Comparison of ENCODE assay signal across 1 cellular context in genomic region chr15:48675436-48675835, GRCh38.
TF ChIP-seq lines count a peak whose summit lies in the region.

No MANE protein-coding gene starts in this region.

TF ChIP-seq in IMR-90, 13 proteins besides CTCF, POLR2A, EP300 and RAD21 (continued from another document):
- no peak for TF ChIP-seq USF2 (IDR thresholded peaks at IDR 0.05; ENCODE audit: low read depth, low read length)
- no peak for TF ChIP-seq FOS (IDR thresholded peaks at IDR 0.05; ENCODE audit: low read depth, low read length)
- TF ChIP-seq, protein P1, sequence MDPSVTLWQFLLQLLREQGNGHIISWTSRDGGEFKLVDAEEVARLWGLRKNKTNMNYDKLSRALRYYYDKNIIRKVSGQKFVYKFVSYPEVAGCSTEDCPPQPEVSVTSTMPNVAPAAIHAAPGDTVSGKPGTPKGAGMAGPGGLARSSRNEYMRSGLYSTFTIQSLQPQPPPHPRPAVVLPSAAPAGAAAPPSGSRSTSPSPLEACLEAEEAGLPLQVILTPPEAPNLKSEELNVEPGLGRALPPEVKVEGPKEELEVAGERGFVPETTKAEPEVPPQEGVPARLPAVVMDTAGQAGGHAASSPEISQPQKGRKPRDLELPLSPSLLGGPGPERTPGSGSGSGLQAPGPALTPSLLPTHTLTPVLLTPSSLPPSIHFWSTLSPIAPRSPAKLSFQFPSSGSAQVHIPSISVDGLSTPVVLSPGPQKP (IDR thresholded peaks at IDR 0.05; ENCODE audit: borderline replicate concordance, low read depth, low read length), result no peak
- no peak for TF ChIP-seq RCOR1 (IDR thresholded peaks at IDR 0.05; ENCODE audit: insufficient replicate concordance, low read length)
- no peak for TF ChIP-seq MXI1 (IDR thresholded peaks at IDR 0.05; ENCODE audit: borderline replicate concordance, low read depth, low read length)
- TF ChIP-seq BHLHE40 (IDR thresholded peaks at IDR 0.05; ENCODE audit: low read depth, low read length), result no peak
- no peak for TF ChIP-seq NFE2L2 (IDR thresholded peaks at IDR 0.05; ENCODE audit: low read depth, low read length)
- no peak for TF ChIP-seq RFX5 (IDR thresholded peaks at IDR 0.05; ENCODE audit: low read depth, low read length)
